1 cellular context compared by ENCODE assay signal in the genomic region with DNA sequence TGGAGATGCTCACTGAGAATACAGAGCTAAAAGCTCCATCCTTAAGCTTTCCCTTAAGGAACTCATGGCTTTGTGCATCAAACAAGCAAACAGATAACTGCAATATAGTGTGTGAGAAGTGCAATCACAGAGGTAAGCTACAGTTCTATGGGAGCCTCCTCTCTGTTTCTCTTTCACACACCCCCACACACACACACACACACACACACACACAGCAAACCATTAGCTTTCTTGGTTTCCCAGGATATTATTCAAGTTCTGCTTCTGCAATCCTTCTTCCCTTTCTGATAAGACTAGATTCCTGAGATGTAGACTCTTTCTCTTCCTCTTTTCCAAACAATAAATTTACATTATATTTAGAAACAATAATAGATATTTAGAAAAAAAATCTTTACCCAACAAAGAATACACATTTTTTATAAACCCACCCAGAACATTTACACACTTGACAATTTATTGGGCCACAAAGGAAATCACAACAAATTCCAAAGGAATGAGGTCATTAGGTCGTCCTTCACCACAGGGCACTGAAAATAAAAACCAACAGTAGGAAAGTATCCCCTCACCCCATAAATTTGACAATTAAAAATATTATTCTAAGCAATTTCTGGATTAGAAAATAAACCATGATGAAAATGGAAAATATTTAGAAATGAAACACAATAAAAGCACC.
TF ChIP-seq lines count a peak whose summit lies in the region.

No MANE protein-coding gene starts in this region.

TF ChIP-seq in H1, 55 proteins besides CTCF, POLR2A, EP300 and RAD21:
- TF ChIP-seq JUN (IDR thresholded peaks at IDR 0.05; ENCODE audit: low read depth, low read length) (0 out of 2 replicates have a peak, but pooled peaks have one; percentile 34), CEBPB (IDR thresholded peaks at IDR 0.05; ENCODE audit: low read depth, low read length) (no peak), JUND (IDR thresholded peaks at IDR 0.05; ENCODE audit: low read length) (peak; percentile 88), SP2 (IDR thresholded peaks at IDR 0.05; ENCODE audit: low read length) (no peak), EZH2 (IDR thresholded peaks at IDR 0.05; ENCODE audit: low read depth, low read length, severe bottlenecking) (no peak)
